ENCODE assay signal across 21 cellular contexts in the genomic region with DNA sequence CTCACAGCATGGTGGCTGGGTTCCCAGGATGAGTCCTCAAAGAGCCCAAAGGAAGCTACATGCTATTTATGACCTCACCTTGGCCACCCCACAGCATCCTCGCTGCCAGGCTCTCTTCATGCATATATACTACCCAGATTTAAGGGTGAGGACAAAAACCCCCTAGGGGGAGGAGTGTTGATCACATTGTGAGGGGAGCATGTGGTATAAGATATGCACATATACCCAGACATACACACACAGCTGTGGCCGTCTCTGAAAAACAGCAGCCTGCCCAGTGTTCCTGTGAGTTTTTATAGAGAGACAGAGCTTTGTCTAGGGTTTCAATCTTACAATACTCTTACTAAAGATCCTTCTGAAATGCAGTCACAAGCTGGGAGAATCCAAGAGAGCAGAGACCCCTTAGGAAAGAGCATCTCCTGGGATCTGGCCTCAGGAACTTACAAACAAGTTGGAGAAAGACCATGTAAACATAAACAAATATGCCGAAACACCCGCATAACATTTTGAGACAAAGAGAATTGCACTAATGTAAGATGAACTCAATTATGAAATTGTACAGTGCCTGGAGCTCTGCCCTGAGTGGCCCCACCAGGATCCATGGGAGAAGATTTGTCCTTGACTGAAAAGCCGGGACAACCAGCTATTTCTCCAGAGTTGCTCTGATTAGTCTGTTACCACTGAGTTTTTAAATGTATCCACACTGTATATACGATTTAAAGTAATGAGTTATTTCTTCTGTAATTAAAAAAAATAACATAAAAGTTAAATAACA.
"Had no signal": no experiment of that assay in that cellular context is flagged by ENCODE, and none has a peak within 500 bp of the region (broad histone marks: within the 10 kb centered on the region; RNA-seq: fewer than 3 reads in every experiment).

No MANE protein-coding gene starts in this region.

- H3K9me3 Mint-ChIP-seq: activated CD4-positive, alpha-beta memory T cell treated with anti-CD3 and anti-CD28 coated beads, Interleukin-2, amount 10 ng/mL, durations not matched to agents 7 days and 5 days; activated CD4-positive, alpha-beta T cell treated with anti-CD3 and anti-CD28 coated beads, Interleukin-2, amount 10 ng/mL, durations not matched to agents 24 days and 14 days; endodermal cell; stimulated activated naive B cell treated with anti-CD40 and anti-IgM and Interleukin-4, amounts not matched to agents 10 μg/mL and 1 μg/mL and 100 μg/mL, for 72 hours had no signal

- H3K36me3 ChIP-seq: heart right ventricle, lower lobe of right lung, upper lobe of left lung had no signal

- H3K27me3 Mint-ChIP-seq: activated CD4-positive, alpha-beta memory T cell treated with anti-CD3 and anti-CD28 coated beads, Interleukin-2, amount 10 ng/mL, durations not matched to agents 7 days and 5 days; activated CD4-positive, alpha-beta T cell treated with anti-CD3 and anti-CD28 coated beads, Interleukin-2, amount 10 ng/mL, durations not matched to agents 24 days and 14 days had no signal

- DNase-seq: activated CD4-positive, alpha-beta memory T cell treated with anti-CD3 and anti-CD28 coated beads, Interleukin-2, amount 10 ng/mL, durations not matched to agents 7 days and 5 days; activated CD4-positive, alpha-beta T cell treated with anti-CD3 and anti-CD28 coated beads, Interleukin-2, amount 10 ng/mL, durations not matched to agents 24 days and 14 days; activated T-cell treated with anti-CD3 and anti-CD28 coated beads for 4 hours; cerebellar nuclear complex; cortex of kidney; endodermal cell; heart right ventricle; lower lobe of right lung; mucosa of descending colon; occipital lobe; stimulated activated CD4-positive, alpha-beta T cell treated with anti-CD3 and anti-CD28 coated beads, Interleukin-2, amount 100 ng/mL, for 48 hours; stimulated activated CD8-positive, alpha-beta memory T cell treated with anti-CD3 and anti-CD28 coated beads, Interleukin-4, amount 100 ng/mL, for 48 hours; stimulated activated naive B cell treated with anti-CD40 and anti-IgM and Interleukin-4, amounts not matched to agents 10 μg/mL and 1 μg/mL and 100 μg/mL, for 72 hours; upper lobe of left lung had no signal

- ATAC-seq: activated CD4-positive, CD25-positive, alpha-beta regulatory T cell treated with anti-CD3 and anti-CD28 coated beads, Interleukin-2, amount 50 U/mL, for 24 hours; activated naive CD4-positive, alpha-beta T cell treated with anti-CD3 and anti-CD28 coated beads, Interleukin-2, amount 50 U/mL, for 72 hours; stimulated activated naive B cell treated with anti-CD40 and anti-IgM and Interleukin-4, amounts not matched to agents 10 μg/mL and 1 μg/mL and 100 μg/mL, for 72 hours had no signal

- H3K36me3 Mint-ChIP-seq: activated naive CD4-positive, alpha-beta T cell treated with anti-CD3 and anti-CD28 coated beads, Interleukin-2, amount 50 U/mL, for 72 hours; stimulated activated naive B cell treated with anti-CD40 and anti-IgM and Interleukin-4, amounts not matched to agents 10 μg/mL and 1 μg/mL and 100 μg/mL, for 72 hours had no signal

- H3K9me3 ChIP-seq: heart right ventricle, lower lobe of right lung, mucosa of descending colon, upper lobe of left lung had no signal

- H3K27me3 ChIP-seq: heart right ventricle, upper lobe of left lung had no signal

- H3K4me3 ChIP-seq: heart right ventricle, lower lobe of right lung, mucosa of descending colon, smooth muscle cell, upper lobe of left lung had no signal

- H3K27ac ChIP-seq: epithelial cell of prostate, heart right ventricle, lower lobe of right lung, VCaP had no signal

- H3K27ac Mint-ChIP-seq: activated CD4-positive, alpha-beta memory T cell treated with anti-CD3 and anti-CD28 coated beads, Interleukin-2, amount 10 ng/mL, durations not matched to agents 7 days and 5 days; activated CD4-positive, alpha-beta T cell treated with anti-CD3 and anti-CD28 coated beads, Interleukin-2, amount 10 ng/mL, durations not matched to agents 24 days and 14 days; activated naive CD4-positive, alpha-beta T cell treated with anti-CD3 and anti-CD28 coated beads, Interleukin-2, amount 50 U/mL, for 72 hours; endodermal cell; stimulated activated naive B cell treated with anti-CD40 and anti-IgM and Interleukin-4, amounts not matched to agents 10 μg/mL and 1 μg/mL and 100 μg/mL, for 72 hours had no signal

- FAIRE-seq: keratinocyte had no signal

- H3K4me3 Mint-ChIP-seq: activated CD4-positive, alpha-beta memory T cell treated with anti-CD3 and anti-CD28 coated beads, Interleukin-2, amount 10 ng/mL, durations not matched to agents 7 days and 5 days; activated CD4-positive, alpha-beta T cell treated with anti-CD3 and anti-CD28 coated beads, Interleukin-2, amount 10 ng/mL, durations not matched to agents 24 days and 14 days; endodermal cell; neural crest cell; stimulated activated naive B cell treated with anti-CD40 and anti-IgM and Interleukin-4, amounts not matched to agents 10 μg/mL and 1 μg/mL and 100 μg/mL, for 72 hours had no signal
